In the genomic region with DNA sequence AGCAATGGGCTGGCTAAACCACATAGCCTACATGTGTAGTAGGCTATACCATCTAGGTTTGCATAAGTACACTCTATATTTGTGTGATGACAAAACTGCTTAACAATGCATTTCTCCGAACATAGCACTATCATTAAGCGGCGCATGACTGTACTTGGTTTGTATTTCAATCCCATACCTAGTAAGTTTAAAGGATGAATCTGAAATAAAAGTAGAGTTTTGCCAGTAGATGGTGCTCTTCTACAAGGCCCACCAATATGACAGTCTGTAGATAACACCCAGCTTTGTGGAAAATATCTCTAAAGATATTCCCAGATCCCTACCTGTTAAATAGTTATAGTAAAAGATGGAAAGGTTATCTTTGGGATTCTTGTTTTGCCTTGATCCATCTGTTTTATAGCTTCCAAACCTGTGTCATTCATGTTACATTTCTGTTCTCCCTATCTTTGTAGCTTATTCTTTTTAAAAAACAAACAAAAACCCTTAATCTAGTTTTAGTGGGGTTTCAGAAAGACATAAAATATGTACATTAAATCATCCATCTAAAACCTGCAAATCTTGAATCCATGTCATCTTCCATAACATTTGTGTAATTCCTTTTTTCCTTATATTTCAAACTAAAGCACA, we compare ENCODE assay signal across 8 cellular contexts. TPM values are rescaled to one million over a fixed set of nuclear protein-coding genes. Genes with fewer than 3 reads are reported as not detected.
DNase-seq lines count a peak whose midpoint lies in the region; ATAC-seq and TF ChIP-seq lines count a peak whose summit lies in the region.

No MANE protein-coding gene starts in this region.

- H2AFZ ChIP-seq in GM23338 (no peak overlapping the region), fibroblast of lung (ENCODE audit: low read length) (no peak overlapping the region), trophoblast cell (ENCODE audit: insufficient read depth, low read length, poor library complexity) (no peak overlapping the region)

- no peak for TF ChIP-seq EP300 in stomach (IDR thresholded peaks at IDR 0.05)

- intact Hi-C loops in activated naive CD4-positive, alpha-beta T cell treated with anti-CD3 and anti-CD28 coated beads for 36 hours (cut with micrococcal nuclease) = loop anchor here (1.0 to 5.0 kb wide), 4 partner anchors 132 to 339 kb away; no protein-coding TSS in a partner anchor
- intact Hi-C loops in stomach (cut with DNase I; ENCODE audit: low total_unique reads) = no loop called here

- H3K4me1 ChIP-seq in GM23338 (ENCODE audit: insufficient read depth) = no peaks in the 10 kb centered on the region
- peaks cover 3% of the 10 kb centered on the region for H3K4me1 ChIP-seq in fibroblast of lung (ENCODE audit: control insufficient read depth, extremely low read depth, insufficient read depth, low read length)
- H3K4me1 ChIP-seq in trophoblast cell (ENCODE audit: control insufficient read depth in 1 of 2, insufficient read depth in 2 of 2, low read length in 2 of 2) = no peaks in the 10 kb centered on the region
- peaks cover 0 to 25% (median 11%) of the 10 kb centered on the region in 4 donors for H3K4me1 ChIP-seq in stomach

- peak; percentile 43 to 54 for ATAC-seq in activated naive CD4-positive, alpha-beta T cell treated with anti-CD3 and anti-CD28 coated beads, Interleukin-2, amount 50 U/mL, for 72 hours
- ATAC-seq in GM23338 = peak; percentile 70

- H3K27me3 ChIP-seq in GM23338 (ENCODE audit: insufficient read depth) (no peaks in the 10 kb centered on the region), fibroblast of lung (ENCODE audit: control insufficient read depth, insufficient read depth, low read length) (no peaks in the 10 kb centered on the region), trophoblast cell (ENCODE audit: insufficient read depth, low read length) (no peaks in the 10 kb centered on the region), stomach (no peaks in the 10 kb centered on the region)

- TF ChIP-seq CTCF in GM23338 (conservative IDR thresholded peaks at IDR 0.05; ENCODE audit: low read depth in 2 of 2) (peak; percentile 70 to 83), LNCaP clone FGC (IDR thresholded peaks at IDR 0.05; ENCODE audit: control insufficient read depth, extremely low read depth, insufficient read depth) (peak; percentile 54), fibroblast of lung (conservative IDR thresholded peaks at IDR 0.05 in 1 of 2, IDR thresholded peaks at IDR 0.05 in 1 of 2; ENCODE audit: low read depth in 1 of 2, low read length in 2 of 2) (peak; percentile 61 to 69), stomach (IDR thresholded peaks at IDR 0.05) (peak in 3 of 7 experiments; percentile 17 to 30 (median 30))

- H4K12ac ChIP-seq in trophoblast cell (ENCODE audit: low read depth, low read length) = no peak overlapping the region

- H3K9me2 ChIP-seq in GM23338 (ENCODE audit: insufficient read depth) = no peaks in the 10 kb centered on the region

- H2BK5ac ChIP-seq in trophoblast cell (ENCODE audit: low read depth, low read length, poor library complexity) = no peak overlapping the region

- no peak overlapping the region for H4K8ac ChIP-seq in trophoblast cell (ENCODE audit: low read depth, low read length)

- no peaks in the 10 kb centered on the region for H3K79me1 ChIP-seq in trophoblast cell (ENCODE audit: low read length)

- no peaks in the 10 kb centered on the region for H3K79me2 ChIP-seq in GM23338 (replicated peaks; ENCODE audit: insufficient read depth)
- H3K79me2 ChIP-seq in fibroblast of lung (ENCODE audit: control insufficient read depth, insufficient read depth, low read length) = no peaks in the 10 kb centered on the region
- no peaks in the 10 kb centered on the region for H3K79me2 ChIP-seq in trophoblast cell (ENCODE audit: control insufficient read depth, insufficient read depth, low read length, poor library complexity)

- no CpG with 5 or more reads among the region's 3 CpGs for WGBS in trophoblast cell (ENCODE audit: extremely low coverage, insufficient coverage, insufficient read length)
- WGBS in stomach, 5 donors = 75 to 92% (median 76%) methylated on average over 3 of the region's 3 CpGs

- DNase-seq in activated naive CD4-positive, alpha-beta T cell treated with anti-CD3 and anti-CD28 coated beads, Interleukin-2, amount 50 U/mL, for 72 hours (ENCODE audit: low spot score in 2 of 2) = no peak
- no peak for DNase-seq in activated naive CD4-positive, alpha-beta T cell treated with anti-CD3 and anti-CD28 coated beads for 36 hours
- DNase-seq in GM23338 (ENCODE audit: low spot score) (peak; percentile 63), LNCaP clone FGC (ENCODE audit: low read depth) (no peak), SK-N-MC (ENCODE audit: low read depth, low spot score) (peak; percentile 34), fibroblast of lung (ENCODE audit: low read depth in 2 of 2) (peak; percentile 71 to 74), trophoblast cell (peak; percentile 67 to 86), stomach (no peak)

- no peak overlapping the region for H3K14ac ChIP-seq in trophoblast cell (ENCODE audit: low read length)

- H4K20me1 ChIP-seq in GM23338 (replicated peaks; ENCODE audit: insufficient read depth) (0 out of 2 replicates have a peak, but pooled peaks cover 3% of the 10 kb centered on the region), fibroblast of lung (ENCODE audit: control insufficient read depth, extremely low read depth, insufficient read depth, low read length) (no peaks in the 10 kb centered on the region)

- H3K4me3 Mint-ChIP-seq in activated naive CD4-positive, alpha-beta T cell treated with anti-CD3 and anti-CD28 coated beads for 36 hours = no peak overlapping the region
- H3K4me3 Mint-ChIP-seq in GM23338 = no peak overlapping the region

- H3K9me3 Mint-ChIP-seq in activated naive CD4-positive, alpha-beta T cell treated with anti-CD3 and anti-CD28 coated beads, Interleukin-2, amount 50 U/mL, for 72 hours = no peaks in the 10 kb centered on the region
- H3K9me3 Mint-ChIP-seq in activated naive CD4-positive, alpha-beta T cell treated with anti-CD3 and anti-CD28 coated beads for 36 hours = no peaks in the 10 kb centered on the region
- H3K9me3 Mint-ChIP-seq in GM23338 = no peaks in the 10 kb centered on the region

- no peaks in the 10 kb centered on the region for H3K4me1 Mint-ChIP-seq in activated naive CD4-positive, alpha-beta T cell treated with anti-CD3 and anti-CD28 coated beads for 36 hours (ENCODE audit: low read depth)
- H3K4me1 Mint-ChIP-seq in GM23338 = no peaks in the 10 kb centered on the region

- H3K27ac Mint-ChIP-seq in activated naive CD4-positive, alpha-beta T cell treated with anti-CD3 and anti-CD28 coated beads, Interleukin-2, amount 50 U/mL, for 72 hours = no peak overlapping the region
- no peak overlapping the region for H3K27ac Mint-ChIP-seq in activated naive CD4-positive, alpha-beta T cell treated with anti-CD3 and anti-CD28 coated beads for 36 hours
- no peak overlapping the region for H3K27ac Mint-ChIP-seq in GM23338

- no peak overlapping the region for H3K4ac ChIP-seq in trophoblast cell (ENCODE audit: low read depth, low read length)

- no peak for TF ChIP-seq POLR2A in stomach (IDR thresholded peaks at IDR 0.05)

- no peak overlapping the region for H4K91ac ChIP-seq in trophoblast cell (ENCODE audit: low read depth, low read length)

- no peak overlapping the region for H3K4me3 ChIP-seq in GM23338
- no peak overlapping the region for H3K4me3 ChIP-seq in LNCaP clone FGC (ENCODE audit: low read depth, low read length)
- H3K4me3 ChIP-seq in SK-N-MC = no peak overlapping the region
- H3K4me3 ChIP-seq in fibroblast of lung (replicated peaks in 1 of 4; ENCODE audit: control extremely low read depth in 1 of 4, insufficient read depth in 1 of 4, low read depth in 3 of 4, low read length in 4 of 4) = no peak overlapping the region
- H3K4me3 ChIP-seq in trophoblast cell (ENCODE audit: low read depth, low read length) = no peak overlapping the region
- no peak overlapping the region for H3K4me3 ChIP-seq in stomach

- no peak overlapping the region for H2BK120ac ChIP-seq in trophoblast cell (ENCODE audit: insufficient read depth, low read length, poor library complexity)

- no peak overlapping the region for H2AK5ac ChIP-seq in trophoblast cell (ENCODE audit: low read length)

- H3K9ac ChIP-seq in SK-N-MC (ENCODE audit: insufficient read length) = no peak overlapping the region
- H3K9ac ChIP-seq in fibroblast of lung (ENCODE audit: insufficient read depth, low read length) = no peak overlapping the region
- no peak overlapping the region for H3K9ac ChIP-seq in trophoblast cell (ENCODE audit: low read length)

- H3K4me2 ChIP-seq in GM23338 (no peak overlapping the region), fibroblast of lung (ENCODE audit: extremely low read depth, insufficient read depth, low read length) (no peak overlapping the region), trophoblast cell (ENCODE audit: low read length) (no peak overlapping the region)

- H3K36me3 ChIP-seq in GM23338 (ENCODE audit: insufficient read depth) (peaks cover 4% of the 10 kb centered on the region; the same call in 1 of the 2 replicates), SK-N-MC (ENCODE audit: insufficient read depth, low read length) (peaks cover 35% of the 10 kb centered on the region), fibroblast of lung (ENCODE audit: control insufficient read depth, insufficient read depth, low read length) (peaks cover 1% of the 10 kb centered on the region), trophoblast cell (ENCODE audit: control insufficient read depth in 1 of 2, insufficient read depth in 2 of 2, low read length in 2 of 2) (peaks cover 0 to 3% of the 10 kb centered on the region in 2 experiments), stomach (peaks cover 7 to 80% (median 57%) of the 10 kb centered on the region in 4 donors)

- no peak overlapping the region for H3K18ac ChIP-seq in trophoblast cell (ENCODE audit: low read length)

- H3K9me3 ChIP-seq in SK-N-MC (ENCODE audit: low read depth, low read length) = no peaks in the 10 kb centered on the region
- H3K9me3 ChIP-seq in fibroblast of lung (ENCODE audit: control insufficient read depth, insufficient read depth, low read depth, low read length) = no peaks in the 10 kb centered on the region
- H3K9me3 ChIP-seq in trophoblast cell (ENCODE audit: insufficient read depth, low read depth, low read length) = no peaks in the 10 kb centered on the region
- H3K9me3 ChIP-seq in stomach = no peaks in the 10 kb centered on the region

- H3F3A ChIP-seq in GM23338 (replicated peaks; ENCODE audit: low read depth) = no peaks in the 10 kb centered on the region

- CTCF ChIA-PET in activated naive CD4-positive, alpha-beta T cell treated with anti-CD3 and anti-CD28 coated beads for 36 hours (lab: Charles Lee) = interaction anchor here (0.7 to 3.9 kb wide), 19 partner anchors 9 to 197 kb away, joined by 3 to 45 read pairs (median 3); no protein-coding TSS in a partner anchor

- no peak overlapping the region for H2BK12ac ChIP-seq in trophoblast cell (ENCODE audit: low read length)

- H3K36me3 Mint-ChIP-seq in activated naive CD4-positive, alpha-beta T cell treated with anti-CD3 and anti-CD28 coated beads, Interleukin-2, amount 50 U/mL, for 72 hours = peaks cover 2% of the 10 kb centered on the region in 2 donors
- H3K36me3 Mint-ChIP-seq in activated naive CD4-positive, alpha-beta T cell treated with anti-CD3 and anti-CD28 coated beads for 36 hours (ENCODE audit: low read depth) = peaks cover 11% of the 10 kb centered on the region
- H3K36me3 Mint-ChIP-seq in GM23338 (ENCODE audit: low read depth) = peaks cover 5% of the 10 kb centered on the region; the same call in 2 of the 3 replicates

- H3K27ac ChIP-seq in GM23338 (ENCODE audit: low read depth) (no peak overlapping the region), SK-N-MC (no peak overlapping the region; the same call in 1 of the 2 replicates), fibroblast of lung (ENCODE audit: insufficient read depth, low read length) (no peak overlapping the region), trophoblast cell (ENCODE audit: low read depth, low read length) (no peak overlapping the region), stomach (no peak overlapping the region)

- no peaks in the 10 kb centered on the region for H3K27me3 Mint-ChIP-seq in activated naive CD4-positive, alpha-beta T cell treated with anti-CD3 and anti-CD28 coated beads for 36 hours (ENCODE audit: low read depth)
- H3K27me3 Mint-ChIP-seq in GM23338 (ENCODE audit: insufficient read depth, low read depth, poor library complexity) = no peaks in the 10 kb centered on the region

- no peak overlapping the region for H3K23ac ChIP-seq in trophoblast cell (ENCODE audit: low read length)

RNA-seq across cellular contexts. Expression of gene ZBTB41, which starts 20.7 kb away (rescaled TPM):
- 10 to 100 TPM in 1 of 2 donors, 1 to 10 TPM in 1; 5.8 to 13.0 TPM for total RNA-seq in activated naive CD4-positive, alpha-beta T cell treated with anti-CD3 and anti-CD28 coated beads, Interleukin-2, amount 50 U/mL, for 72 hours
- total RNA-seq in activated naive CD4-positive, alpha-beta T cell treated with anti-CD3 and anti-CD28 coated beads for 36 hours = 1 to 10 TPM; 4.7 to 4.8 TPM
- total RNA-seq in GM23338 (2014; rRNA removed; shearing (Covaris generic)) = 6.9 and 8.2 TPM in 2 replicates
- polyA plus RNA-seq in GM23338 (2016; fragmentation: Nextera tagmentation; extraction: Ambion mirVana) (1.9 and 2.2 TPM in 2 replicates), fibroblast of lung (6.3 and 10.0 TPM in 2 replicates), stomach (1 to 10 TPM; 1.8 to 2.7 (median 2.7) TPM)
- total RNA-seq in fibroblast of lung (16.7 and 17.8 TPM in 2 replicates), stomach (10 to 100 TPM in 3 of 5 donors, 1 to 10 TPM in 2; 2.9 to 35.6 (median 10.7) TPM)
- polyA plus RNA-seq in fibroblast of lung (2012) = 3.6 and 5.8 TPM in 2 replicates
- polyA minus RNA-seq in fibroblast of lung (ENCODE audit: low replicate concordance) = 4.4 and 4.8 TPM in 2 replicates
- polyA plus RNA-seq in trophoblast cell (2013) = 3.7 TPM in 2 replicates

RNA-seq across cellular contexts. Expression of gene ASPM, which starts 33.9 kb away (rescaled TPM):
- 10 to 100 TPM; 37.1 to 49.3 TPM for total RNA-seq in activated naive CD4-positive, alpha-beta T cell treated with anti-CD3 and anti-CD28 coated beads, Interleukin-2, amount 50 U/mL, for 72 hours
- 10 to 100 TPM; 26.4 to 27.6 TPM for total RNA-seq in activated naive CD4-positive, alpha-beta T cell treated with anti-CD3 and anti-CD28 coated beads for 36 hours
- total RNA-seq in GM23338 (2014; rRNA removed; shearing (Covaris generic)) = 64.9 and 65.4 TPM in 2 replicates
- polyA plus RNA-seq in GM23338 (2016; fragmentation: Nextera tagmentation; extraction: Ambion mirVana) = 35.6 and 36.8 TPM in 2 replicates
- 1.8 and 9.7 TPM in 2 replicates for total RNA-seq in fibroblast of lung
- 4.4 and 15.0 TPM in 2 replicates for polyA plus RNA-seq in fibroblast of lung
- 4.6 and 12.9 TPM in 2 replicates for polyA plus RNA-seq in fibroblast of lung (2012)
- 0.39 and 1.7 TPM in 2 replicates for polyA minus RNA-seq in fibroblast of lung (ENCODE audit: low replicate concordance)
- polyA plus RNA-seq in trophoblast cell (2013) = 14.4 and 15.8 TPM in 2 replicates
- total RNA-seq in stomach = 10 to 100 TPM in 2 of 5 donors, 1 to 10 TPM in 2, under 1 TPM in 1; 0.58 to 16.5 (median 7.6) TPM
- 1 to 10 TPM in 1 of 3 donors, under 1 TPM in 1, not detected in 1; 0.50 to 3.7 TPM for polyA plus RNA-seq in stomach

Comparison
In these comparisons a context has a peak if more than half of its experiments do, and no peak if none do; other contexts are left out.
1. DNase-seq: peak in GM23338 (single experiment), SK-N-MC (single experiment), fibroblast of lung (2 of 2) and trophoblast cell (2 of 2); none in activated naive CD4-positive, alpha-beta T cell treated with anti-CD3 and anti-CD28 coated beads, Interleukin-2, amount 50 U/mL, for 72 hours (0 of 2), activated naive CD4-positive, alpha-beta T cell treated with anti-CD3 and anti-CD28 coated beads for 36 hours (single experiment), LNCaP clone FGC (single experiment) and stomach (single experiment).